Comparison of ENCODE assay signal across 26 cellular contexts in the genomic region with DNA sequence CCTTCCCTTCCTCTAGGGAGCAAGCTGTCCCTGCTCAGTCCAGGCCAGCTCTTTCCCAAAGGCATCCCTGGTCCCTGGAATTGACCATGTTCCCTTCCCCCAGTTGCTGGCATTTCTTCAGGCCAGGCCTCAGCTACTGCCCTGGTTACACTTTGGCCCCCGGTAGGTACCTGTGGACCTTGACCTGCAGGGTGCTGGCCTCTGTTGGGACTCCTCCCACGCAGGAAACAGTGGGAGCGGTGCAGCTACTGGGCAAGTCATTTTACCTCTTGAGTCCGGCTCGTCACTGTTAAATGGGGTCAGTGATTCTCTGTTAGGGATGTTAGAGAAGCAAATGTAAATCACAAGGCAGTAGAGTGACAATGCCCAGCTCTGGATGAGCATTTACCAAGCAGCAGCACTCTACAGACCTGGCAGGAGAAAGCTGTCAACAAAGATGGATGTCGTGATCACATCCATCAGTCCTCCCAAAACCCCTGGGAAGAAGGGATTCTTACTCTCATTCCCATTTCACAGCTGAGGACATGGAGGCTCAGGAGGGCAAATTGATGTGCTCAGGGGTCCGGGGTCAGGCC. TPM values are rescaled to one million over a fixed set of nuclear protein-coding genes. Genes with fewer than 3 reads are reported as not detected.
"Had no signal": no experiment of that assay in that cellular context is flagged by ENCODE, and none has a peak within 500 bp of the region (broad histone marks: within the 10 kb centered on the region; RNA-seq: fewer than 3 reads in every experiment).

No MANE protein-coding gene starts in this region.

- H3K27me3 ChIP-seq: upper lobe of right lung had no signal

- DNase-seq: activated CD4-positive, alpha-beta T cell treated with anti-CD3 and anti-CD28 coated beads for 36 hours; activated CD4-positive, alpha-beta T cell treated with anti-CD3 and anti-CD28 coated beads, Interleukin-2, amount 50 U/mL, for 48 hours; activated CD8-positive, alpha-beta memory T cell treated with anti-CD3 and anti-CD28 coated beads, Interleukin-2, amount 50 U/mL, for 48 hours; activated naive CD4-positive, alpha-beta T cell treated with Interleukin-2 at 50 U/mL for 16 hours; activated naive CD8-positive, alpha-beta T cell treated with anti-CD3 and anti-CD28 coated beads for 36 hours; activated T-cell treated with anti-CD3 and anti-CD28 coated beads, Interleukin-2, amount 50 U/mL, for 48 hours; cerebellar nuclear complex; left ventricle myocardium inferior; mammary epithelial cell; midbrain; nephron progenitor cell; nucleus accumbens; stimulated activated CD4-positive, alpha-beta T cell treated with anti-CD3 and anti-CD28 coated beads, Interleukin-4, amount 100 ng/mL, for 1 hour; stimulated activated naive CD4-positive, alpha-beta T cell; T1000; upper lobe of right lung had no signal

- H3K4me3 ChIP-seq: heart right ventricle, left ventricle myocardium inferior, thoracic aorta, upper lobe of right lung had no signal

- H3K9me3 Mint-ChIP-seq: activated naive CD8-positive, alpha-beta T cell treated with anti-CD3 and anti-CD28 coated beads for 36 hours; nephron progenitor cell; T-helper 1 cell treated with Interleukin-12 subunit alpha and Interleukin-12 subunit beta and Interleukin-4 antibody, amounts not matched to agents 30 μg/mL and 1 μg/mL, for 36 hours; WTC11 had no signal

- H3K36me3 ChIP-seq: heart right ventricle, left ventricle myocardium inferior, thoracic aorta, upper lobe of right lung had no signal

- H3K27ac Mint-ChIP-seq: activated CD4-positive, alpha-beta T cell treated with anti-CD3 and anti-CD28 coated beads for 36 hours; activated naive CD8-positive, alpha-beta T cell treated with anti-CD3 and anti-CD28 coated beads for 36 hours; nephron progenitor cell; WTC11 had no signal

- H3K27me3 Mint-ChIP-seq: activated naive CD8-positive, alpha-beta T cell treated with anti-CD3 and anti-CD28 coated beads for 36 hours had no signal

- H3K27ac ChIP-seq: heart right ventricle, left ventricle myocardium inferior, thoracic aorta, upper lobe of right lung had no signal

- H3K4me3 Mint-ChIP-seq: activated CD4-positive, alpha-beta T cell treated with anti-CD3 and anti-CD28 coated beads for 36 hours; activated naive CD8-positive, alpha-beta T cell treated with anti-CD3 and anti-CD28 coated beads for 36 hours; nephron progenitor cell; T-helper 1 cell treated with Interleukin-12 subunit alpha and Interleukin-12 subunit beta and Interleukin-4 antibody, amounts not matched to agents 30 μg/mL and 1 μg/mL, for 36 hours; WTC11 had no signal

- H3K36me3 Mint-ChIP-seq: activated naive CD8-positive, alpha-beta T cell treated with anti-CD3 and anti-CD28 coated beads for 36 hours; WTC11 had no signal

- H3K9me3 ChIP-seq: heart right ventricle, left ventricle myocardium inferior, thoracic aorta, upper lobe of right lung had no signal

- ATAC-seq: activated CD4-positive, alpha-beta T cell treated with anti-CD3 and anti-CD28 coated beads for 36 hours; heart right ventricle; sciatic nerve; upper lobe of right lung; WTC11 had no signal

RNA-seq across cellular contexts. Expression of a gene that starts 42.3 kb away (rescaled TPM):
- total RNA-seq: activated CD4-positive, alpha-beta T cell treated with anti-CD3 and anti-CD28 coated beads for 36 hours; activated CD8-positive, alpha-beta memory T cell treated with anti-CD3 and anti-CD28 coated beads for 36 hours; activated naive CD8-positive, alpha-beta T cell treated with anti-CD3 and anti-CD28 coated beads for 36 hours; epithelial cell of proximal tubule; fibroblast of villous mesenchyme; kidney epithelial cell; left ventricle myocardium inferior; mammary epithelial cell; myocyte; thoracic aorta; upper lobe of right lung; WTC11 had no signal
- polyA plus RNA-seq: heart right ventricle, mammary epithelial cell had no signal
